In the genomic region with DNA sequence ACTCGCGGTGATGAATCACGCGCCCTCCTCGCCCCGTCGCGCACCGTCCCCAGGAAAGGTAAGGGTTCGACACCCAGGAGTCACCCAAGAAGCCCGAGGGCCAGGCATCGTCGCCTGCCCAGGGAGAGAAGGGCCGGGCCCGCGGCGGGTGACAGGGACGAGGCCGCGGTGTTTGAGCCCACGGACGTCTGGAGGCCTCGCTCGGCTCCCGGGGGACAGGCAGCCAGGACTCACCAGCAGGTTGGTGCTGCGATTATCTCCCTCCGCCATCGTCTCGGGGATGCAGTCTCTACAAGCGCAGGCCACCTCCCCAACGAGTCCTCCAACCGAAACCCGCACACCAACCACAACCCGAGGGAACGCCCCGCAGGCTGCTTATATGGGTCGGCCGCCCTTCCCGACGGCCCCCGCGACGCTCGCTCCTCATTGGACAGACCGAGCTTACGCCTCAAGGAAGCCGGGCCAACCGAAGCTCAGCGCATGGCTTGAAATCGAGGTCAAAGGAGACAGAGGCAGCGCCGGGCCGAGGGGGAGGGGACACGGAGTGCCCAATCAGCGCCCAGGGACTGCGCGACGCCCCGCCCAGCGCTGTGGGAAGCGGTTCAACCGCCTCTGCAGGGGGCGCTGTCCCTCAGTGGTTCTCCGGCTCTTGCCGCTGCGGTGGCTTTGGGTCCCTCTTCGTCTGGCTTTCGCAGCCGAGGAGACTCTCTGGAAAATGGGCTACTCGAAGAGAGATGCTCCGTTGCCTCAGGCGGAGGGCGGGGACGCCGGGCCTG, we compare ENCODE assay signal across 1 cellular context.
A peak's percentile ranks its signal among the peaks of the same experiment; 100 is the strongest.
TF ChIP-seq lines count a peak whose summit lies in the region.

ARL6IP1 (minus strand) TSS at position 353 of the 776 bp plus-strand sequence; CDS start at position 270, 83 bp downstream.

TF ChIP-seq in HCT116, 20 proteins besides CTCF, POLR2A, EP300 and RAD21 (continued from another document):
- no peak for TF ChIP-seq REST (IDR thresholded peaks at IDR 0.05; ENCODE audit: low read depth)
- no peak for TF ChIP-seq CEBPB (IDR thresholded peaks at IDR 0.05; ENCODE audit: low read depth)
- no peak for TF ChIP-seq FOSL1 (IDR thresholded peaks at IDR 0.05; ENCODE audit: low read depth)
- TF ChIP-seq SP1 (IDR thresholded peaks at IDR 0.05; ENCODE audit: low read depth), result peak; percentile 92
- TF ChIP-seq, protein P1, sequence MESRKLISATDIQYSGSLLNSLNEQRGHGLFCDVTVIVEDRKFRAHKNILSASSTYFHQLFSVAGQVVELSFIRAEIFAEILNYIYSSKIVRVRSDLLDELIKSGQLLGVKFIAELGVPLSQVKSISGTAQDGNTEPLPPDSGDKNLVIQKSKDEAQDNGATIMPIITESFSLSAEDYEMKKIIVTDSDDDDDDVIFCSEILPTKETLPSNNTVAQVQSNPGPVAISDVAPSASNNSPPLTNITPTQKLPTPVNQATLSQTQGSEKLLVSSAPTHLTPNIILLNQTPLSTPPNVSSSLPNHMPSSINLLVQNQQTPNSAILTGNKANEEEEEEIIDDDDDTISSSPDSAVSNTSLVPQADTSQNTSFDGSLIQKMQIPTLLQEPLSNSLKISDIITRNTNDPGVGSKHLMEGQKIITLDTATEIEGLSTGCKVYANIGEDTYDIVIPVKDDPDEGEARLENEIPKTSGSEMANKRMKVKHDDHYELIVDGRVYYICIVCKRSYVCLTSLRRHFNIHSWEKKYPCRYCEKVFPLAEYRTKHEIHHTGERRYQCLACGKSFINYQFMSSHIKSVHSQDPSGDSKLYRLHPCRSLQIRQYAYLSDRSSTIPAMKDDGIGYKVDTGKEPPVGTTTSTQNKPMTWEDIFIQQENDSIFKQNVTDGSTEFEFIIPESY (IDR thresholded peaks at IDR 0.05; ENCODE audit: extremely low read depth, insufficient replicate concordance, low read length), result peak; percentile 44
- TF ChIP-seq SIN3A (IDR thresholded peaks at IDR 0.05; ENCODE audit: low read depth), result peak; percentile 99
- TF ChIP-seq, protein P2, sequence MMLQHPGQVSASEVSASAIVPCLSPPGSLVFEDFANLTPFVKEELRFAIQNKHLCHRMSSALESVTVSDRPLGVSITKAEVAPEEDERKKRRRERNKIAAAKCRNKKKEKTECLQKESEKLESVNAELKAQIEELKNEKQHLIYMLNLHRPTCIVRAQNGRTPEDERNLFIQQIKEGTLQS (IDR thresholded peaks at IDR 0.05), result no peak
- TF ChIP-seq SRF (IDR thresholded peaks at IDR 0.05; ENCODE audit: low read depth), result no peak
- no peak for TF ChIP-seq ELF1 (IDR thresholded peaks at IDR 0.05; ENCODE audit: borderline replicate concordance, low read depth)
- no peak for TF ChIP-seq EZH2phosphoT487 (IDR thresholded peaks at IDR 0.05; ENCODE audit: borderline replicate concordance)
- TF ChIP-seq YY1 (IDR thresholded peaks at IDR 0.05; ENCODE audit: extremely low read depth, insufficient replicate concordance, low read depth, low read length), result peak; percentile 51
- TF ChIP-seq ZNF274 (IDR thresholded peaks at IDR 0.05; ENCODE audit: low read depth, low read length), result no peak
- TF ChIP-seq JUND (IDR thresholded peaks at IDR 0.05), result no peak
- TF ChIP-seq CBX3 (IDR thresholded peaks at IDR 0.05; ENCODE audit: low read depth), result peak; percentile 66; the same call in 1 of the 2 replicates
- peak; percentile 77 for TF ChIP-seq ZFX (IDR thresholded peaks at IDR 0.05)
- peak; percentile 100 for TF ChIP-seq POLR2AphosphoS5 (IDR thresholded peaks at IDR 0.05; ENCODE audit: low read depth, low read length)
- no peak for TF ChIP-seq EZH2 (IDR thresholded peaks at IDR 0.05)
- no peak; the same call in 1 of the 2 replicates for TF ChIP-seq EGR1 (IDR thresholded peaks at IDR 0.05; ENCODE audit: low read depth)
